ENCODE assay signal across 35 cellular contexts in the genomic region with DNA sequence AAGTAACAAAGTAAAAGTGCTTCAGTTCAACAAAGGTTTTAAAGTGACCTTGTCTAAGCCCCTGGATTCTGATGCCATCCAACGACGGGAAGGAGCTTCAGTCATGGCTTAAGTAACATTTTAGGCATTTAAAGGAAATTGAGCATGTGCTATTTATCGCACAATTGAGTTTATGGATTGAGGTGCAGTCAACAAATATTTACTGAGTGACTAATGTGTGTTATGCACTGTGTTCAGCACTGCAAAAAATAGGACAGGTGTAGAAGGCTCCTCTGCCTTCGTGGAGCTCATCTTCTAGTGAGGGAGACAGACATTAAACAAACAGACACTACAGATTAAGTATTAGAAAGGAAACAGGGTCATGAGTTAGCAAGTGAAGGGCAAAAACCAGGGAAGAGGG. TPM values are rescaled to one million over a fixed set of nuclear protein-coding genes. Genes with fewer than 3 reads are reported as not detected.
DNase-seq lines count a peak whose midpoint lies in the region; ATAC-seq lines count a peak whose summit lies in the region.
"Had no signal": no experiment of that assay in that cellular context is flagged by ENCODE, and none has a peak within 500 bp of the region (broad histone marks: within the 10 kb centered on the region; RNA-seq: fewer than 3 reads in every experiment).

No MANE protein-coding gene starts in this region.

- WGBS in mesendoderm (ENCODE audit: extremely low coverage, insufficient coverage, low lambda C conversion rate) = no CpG with 5 or more reads among the region's 4 CpGs

- no peaks in the 10 kb centered on the region for H3K9me2 ChIP-seq in Karpas-422 (replicated peaks; ENCODE audit: insufficient read depth, low read length)

- H3K27me3 ChIP-seq in Karpas-422 (ENCODE audit: low read length) = no peaks in the 10 kb centered on the region
- no peaks in the 10 kb centered on the region for H3K27me3 ChIP-seq in endocrine pancreas (ENCODE audit: control insufficient read depth, insufficient read depth, low read length)
- no peaks in the 10 kb centered on the region for H3K27me3 ChIP-seq in mesendoderm (ENCODE audit: insufficient read depth, low read length, poor library complexity)
- H3K27me3 ChIP-seq: ascending aorta, BLaER1, colonic mucosa, left lung, upper lobe of left lung had no signal

- H3K4me1 ChIP-seq in Karpas-422 (ENCODE audit: low read length) = peaks cover 82% of the 10 kb centered on the region
- H3K4me1 ChIP-seq in endocrine pancreas (ENCODE audit: control insufficient read depth, insufficient read depth, low read length) = peaks cover 34% of the 10 kb centered on the region
- no peaks in the 10 kb centered on the region for H3K4me1 ChIP-seq in mesendoderm (ENCODE audit: control insufficient read depth, low read depth, low read length)
- H3K4me1 ChIP-seq: ascending aorta, colonic mucosa had no signal

- H3K4me2 ChIP-seq in Karpas-422 (ENCODE audit: low read depth, low read length, poor library complexity, severe bottlenecking) (no peak overlapping the region), mesendoderm (ENCODE audit: low read length) (no peak overlapping the region)
- H3K4me2 ChIP-seq: BLaER1 had no signal

- no peak overlapping the region for H4K5ac ChIP-seq in mesendoderm (ENCODE audit: low read length)

- H3K27ac ChIP-seq in Karpas-422 (ENCODE audit: low read length) (peak overlapping the region; percentile 97), mesendoderm (ENCODE audit: low read depth, low read length) (no peak overlapping the region)
- H3K27ac ChIP-seq: ascending aorta, BLaER1, cardiac muscle cell, colonic mucosa, left lung, SK-N-MC, upper lobe of left lung had no signal

- H3K79me2 ChIP-seq in Karpas-422 (ENCODE audit: low read length) = no peaks in the 10 kb centered on the region
- no peaks in the 10 kb centered on the region for H3K79me2 ChIP-seq in mesendoderm (ENCODE audit: control insufficient read depth, insufficient read depth, low read length)

- no peak overlapping the region; the same call in 1 of the 2 replicates for H2AFZ ChIP-seq in Karpas-422 (ENCODE audit: low read length)

- ATAC-seq in HG02970 (IDR thresholded peaks at IDR 0.05; ENCODE audit: low FRiP score, unreplicated experiment) (no peak), GM18868 (IDR thresholded peaks at IDR 0.05; ENCODE audit: unreplicated experiment) (no peak)
- ATAC-seq: left lung; stimulated activated memory B cell treated with anti-CD40 and anti-IgM and Interleukin-4, amounts not matched to agents 10 μg/mL and 1 μg/mL and 100 μg/mL, for 72 hours had no signal

- H3K23ac ChIP-seq in mesendoderm (ENCODE audit: low read length) = no peak overlapping the region

- H3K56ac ChIP-seq in mesendoderm (ENCODE audit: low read length) = no peak overlapping the region

- H3K4me3 ChIP-seq in Karpas-422 (ENCODE audit: low read length) = no peak overlapping the region
- H3K4me3 ChIP-seq in endocrine pancreas (ENCODE audit: control insufficient read depth, insufficient read depth, low read length) = peak overlapping the region; percentile 10
- H3K4me3 ChIP-seq in mesendoderm (ENCODE audit: low read length) = no peak overlapping the region
- H3K4me3 ChIP-seq: ascending aorta, BLaER1, cardiac muscle cell, colonic mucosa, left lung, SK-N-MC, upper lobe of left lung had no signal

- no peaks in the 10 kb centered on the region for H3K9me3 ChIP-seq in Karpas-422 (ENCODE audit: low read length)
- no peaks in the 10 kb centered on the region for H3K9me3 ChIP-seq in endocrine pancreas (ENCODE audit: control insufficient read depth, low read length)
- H3K9me3 ChIP-seq: ascending aorta, BLaER1, colonic mucosa, left lung, upper lobe of left lung had no signal

- no peak overlapping the region for H2BK15ac ChIP-seq in mesendoderm (replicated peaks; ENCODE audit: low read depth)

- DNase-seq in COLO668 (lab: John Stamatoyannopoulos, UW; ENCODE audit: unreplicated experiment) (peak; percentile 29), Karpas-422 (peak; percentile 47), NCI-H774 (lab: John Stamatoyannopoulos, UW) (peak; percentile 72), mesendoderm (no peak)
- no peak for DNase-seq in effector CD4-positive, alpha-beta T cell
- DNase-seq: activated gamma-delta T cell; activated T-cell treated with anti-CD3 and anti-CD28 coated beads, Interleukin-2, amount 50 U/mL, for 24 hours; colonic mucosa; COR-L47; effector memory CD4-positive, alpha-beta T cell; erythroblast; glutamatergic neuron; left lung; NCI-H1436; NCI-H2171; NCI-H524 treated with DMSO at 0.1 percent for 48 hours; RPMI8226; substantia nigra; upper lobe of left lung had no signal

- H3K9ac ChIP-seq in Karpas-422 (ENCODE audit: low read length) (no peak overlapping the region), endocrine pancreas (ENCODE audit: control insufficient read depth, insufficient read depth, low read length) (no peak overlapping the region), mesendoderm (ENCODE audit: low read length) (no peak overlapping the region)
- H3K9ac ChIP-seq: BLaER1 had no signal

- H2AK5ac ChIP-seq in mesendoderm (ENCODE audit: low read length) = no peak overlapping the region

- H3K36me3 ChIP-seq in Karpas-422 (ENCODE audit: insufficient read depth, low read length) (no peaks in the 10 kb centered on the region), endocrine pancreas (ENCODE audit: control insufficient read depth, insufficient read depth, low read length) (no peaks in the 10 kb centered on the region), mesendoderm (ENCODE audit: control insufficient read depth, insufficient read depth, low read length) (no peaks in the 10 kb centered on the region)
- H3K36me3 ChIP-seq: ascending aorta, BLaER1, cardiac muscle cell, colonic mucosa, left lung, upper lobe of left lung had no signal

- H2BK5ac ChIP-seq in mesendoderm (ENCODE audit: low read length) = no peak overlapping the region

- no peak overlapping the region for H3K4ac ChIP-seq in mesendoderm (ENCODE audit: low read depth, low read length)

- H3K79me1 ChIP-seq in mesendoderm (ENCODE audit: low read length) = no peaks in the 10 kb centered on the region

- no peak overlapping the region for H4K8ac ChIP-seq in mesendoderm (ENCODE audit: low read depth, low read length)

- H2BK120ac ChIP-seq in mesendoderm (ENCODE audit: low read depth, low read length) = no peak overlapping the region

- no peak overlapping the region for H3K18ac ChIP-seq in mesendoderm (ENCODE audit: low read length)

- no peaks in the 10 kb centered on the region for H4K20me1 ChIP-seq in Karpas-422 (ENCODE audit: insufficient read depth, low read depth, low read length)
- H4K20me1 ChIP-seq: BLaER1 had no signal

RNA-seq across cellular contexts. Expression of a gene that starts 12.5 kb away (rescaled TPM):
- not detected in 2 replicates for total RNA-seq in Karpas-422 (2014; rRNA removed; shearing (Covaris generic); ENCODE audit: low replicate concordance)
- polyA plus RNA-seq in mesendoderm (2013, experiment 1 of 2) = not detected
- polyA plus RNA-seq in mesendoderm (2013, experiment 2 of 2) = not detected
- total RNA-seq: ascending aorta, cardiac muscle cell, Daoy, fibroblast of villous mesenchyme, H4, left lung, osteocyte, renal cortical epithelial cell, skeletal muscle tissue, upper lobe of left lung had no signal
- polyA plus RNA-seq: AG04450, cardiac muscle cell, neural cell had no signal

RNA-seq across cellular contexts. Expression of a gene that starts 29.6 kb away (rescaled TPM):
- 47.5 and 52.8 TPM in 2 replicates for total RNA-seq in Karpas-422 (2014; rRNA removed; shearing (Covaris generic); ENCODE audit: low replicate concordance)
- polyA plus RNA-seq in mesendoderm (2013, experiment 1 of 2) = 55.5 TPM
- 54.7 TPM for polyA plus RNA-seq in mesendoderm (2013, experiment 2 of 2)

RNA-seq across cellular contexts. Expression of a gene that starts 57.4 kb away (rescaled TPM):
- 18.4 and 19.2 TPM in 2 replicates for total RNA-seq in Karpas-422 (2014; rRNA removed; shearing (Covaris generic); ENCODE audit: low replicate concordance)
- 17.9 TPM for polyA plus RNA-seq in mesendoderm (2013, experiment 1 of 2)
- 16.7 TPM for polyA plus RNA-seq in mesendoderm (2013, experiment 2 of 2)

Comparison
In these comparisons a context has a peak if more than half of its experiments do, and no peak if none do; other contexts are left out.
1. DNase-seq: peak in COLO668 (single experiment), Karpas-422 (single experiment) and NCI-H774 (single experiment); none in mesendoderm (single experiment) and effector CD4-positive, alpha-beta T cell (single experiment).